Comparison of ENCODE assay signal across 1 cellular context in genomic region chr7:56063882-56064625, GRCh38.
TF ChIP-seq lines count a peak whose summit lies in the region.

TSS of gene SUMF2 (plus strand) at chr7:56064286. CDS start at chr7:56064312, 26 bp downstream.

TF ChIP-seq in GM12878, 131 proteins besides CTCF, POLR2A, EP300 and RAD21 (continued from another document and continues in another):
- TF ChIP-seq, protein P1, sequence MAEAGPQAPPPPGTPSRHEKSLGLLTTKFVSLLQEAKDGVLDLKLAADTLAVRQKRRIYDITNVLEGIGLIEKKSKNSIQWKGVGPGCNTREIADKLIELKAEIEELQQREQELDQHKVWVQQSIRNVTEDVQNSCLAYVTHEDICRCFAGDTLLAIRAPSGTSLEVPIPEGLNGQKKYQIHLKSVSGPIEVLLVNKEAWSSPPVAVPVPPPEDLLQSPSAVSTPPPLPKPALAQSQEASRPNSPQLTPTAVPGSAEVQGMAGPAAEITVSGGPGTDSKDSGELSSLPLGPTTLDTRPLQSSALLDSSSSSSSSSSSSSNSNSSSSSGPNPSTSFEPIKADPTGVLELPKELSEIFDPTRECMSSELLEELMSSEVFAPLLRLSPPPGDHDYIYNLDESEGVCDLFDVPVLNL (IDR thresholded peaks at IDR 0.05; ENCODE audit: low read depth, low read length), result no peak
- TF ChIP-seq BCL11A (IDR thresholded peaks at IDR 0.05; ENCODE audit: low read depth, low read length) (no peak), LARP7 (IDR thresholded peaks at IDR 0.05) (peak; percentile 64; the same call in 1 of the 2 replicates), ETV6 (conservative IDR thresholded peaks at IDR 0.05 in 1 of 2, IDR thresholded peaks at IDR 0.05 in 1 of 2; ENCODE audit: borderline replicate concordance in 1 of 2, low read depth in 1 of 2) (no peak), PKNOX1 (IDR thresholded peaks at IDR 0.05) (no peak), ZBED1 (IDR thresholded peaks at IDR 0.05; ENCODE audit: borderline replicate concordance) (no peak), POU2F2 (IDR thresholded peaks at IDR 0.05; ENCODE audit: borderline replicate concordance, low read depth, low read length) (peak; percentile 75; the same call in 1 of the 3 replicates), RFX5 (IDR thresholded peaks at IDR 0.05; ENCODE audit: low read depth, low read length) (no peak), DPF2 (IDR thresholded peaks at IDR 0.05) (peak; percentile 27; the same call in 1 of the 2 replicates), BHLHE40 (IDR thresholded peaks at IDR 0.05; ENCODE audit: borderline replicate concordance in 1 of 2, low read depth in 2 of 2, low read length in 1 of 2) (peak in 1 of 2 experiments; percentile 65; a peak in 1 of 4 replicates), IRF5 (IDR thresholded peaks at IDR 0.05; ENCODE audit: borderline replicate concordance) (no peak), BACH1 (IDR thresholded peaks at IDR 0.05; ENCODE audit: borderline replicate concordance) (peak; percentile 88), ZNF592 (IDR thresholded peaks at IDR 0.05) (no peak), JUNB (IDR thresholded peaks at IDR 0.05) (no peak), ZBTB40 (IDR thresholded peaks at IDR 0.05; ENCODE audit: borderline replicate concordance) (no peak), KLF5 (IDR thresholded peaks at IDR 0.05; ENCODE audit: partially characterized antibody) (no peak), SPI1 (IDR thresholded peaks at IDR 0.05; ENCODE audit: borderline replicate concordance, insufficient read depth, low read depth, low read length) (no peak), HDAC6 (IDR thresholded peaks at IDR 0.05; ENCODE audit: unreplicated experiment) (no peak), NR2C1 (IDR thresholded peaks at IDR 0.05) (no peak), ZSCAN29 (IDR thresholded peaks at IDR 0.05) (no peak), IRF4 (IDR thresholded peaks at IDR 0.05; ENCODE audit: low read depth, low read length) (no peak), POLR2AphosphoS5 (IDR thresholded peaks at IDR 0.05; ENCODE audit: low read length) (peak; percentile 91), HSF1 (IDR thresholded peaks at IDR 0.05; ENCODE audit: low read depth, low read length) (no peak), HCFC1 (IDR thresholded peaks at IDR 0.05; ENCODE audit: low read length) (peak; percentile 48), ZNF24 (IDR thresholded peaks at IDR 0.05) (no peak), PAX5 (IDR thresholded peaks at IDR 0.05; ENCODE audit: borderline replicate concordance, low read depth, low read length) (peak; percentile 73; the same call in 1 of the 2 replicates), GABPA (IDR thresholded peaks at IDR 0.05; ENCODE audit: low read depth) (no peak), PML (IDR thresholded peaks at IDR 0.05; ENCODE audit: low read length) (peak; percentile 90), ZNF217 (IDR thresholded peaks at IDR 0.05) (no peak), MEF2B (IDR thresholded peaks at IDR 0.05; ENCODE audit: partially characterized antibody, poor library complexity, severe bottlenecking) (no peak), ZZZ3 (IDR thresholded peaks at IDR 0.05; ENCODE audit: control insufficient read depth, insufficient read length, low read depth) (no peak), TAF1 (IDR thresholded peaks at IDR 0.05; ENCODE audit: borderline replicate concordance, low read depth, low read length) (peak; percentile 59; the same call in 1 of the 2 replicates), MTA3 (IDR thresholded peaks at IDR 0.05; ENCODE audit: borderline replicate concordance, low read length) (peak; percentile 84; the same call in 1 of the 2 replicates), SREBF1 (IDR thresholded peaks at IDR 0.05; ENCODE audit: low read length) (no peak), CBX3 (IDR thresholded peaks at IDR 0.05; ENCODE audit: borderline replicate concordance, low read depth) (no peak), FOXK2 (IDR thresholded peaks at IDR 0.05) (no peak), TCF7 (IDR thresholded peaks at IDR 0.05; ENCODE audit: borderline replicate concordance) (no peak), YY1 (IDR thresholded peaks at IDR 0.05; ENCODE audit: low read depth, low read length) (peak; percentile 76), CEBPB (IDR thresholded peaks at IDR 0.05; ENCODE audit: borderline replicate concordance in 1 of 2, low read depth in 2 of 2, low read length in 2 of 2) (peak in 1 of 2 experiments; percentile 43; a peak in 2 of 4 replicates), POLR2AphosphoS2 (IDR thresholded peaks at IDR 0.05; ENCODE audit: low read depth, low read length) (peak; percentile 94)
- TF ChIP-seq, protein P2, sequence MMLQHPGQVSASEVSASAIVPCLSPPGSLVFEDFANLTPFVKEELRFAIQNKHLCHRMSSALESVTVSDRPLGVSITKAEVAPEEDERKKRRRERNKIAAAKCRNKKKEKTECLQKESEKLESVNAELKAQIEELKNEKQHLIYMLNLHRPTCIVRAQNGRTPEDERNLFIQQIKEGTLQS (IDR thresholded peaks at IDR 0.05; ENCODE audit: borderline replicate concordance, extremely low read depth, low read depth, low read length), result peak; percentile 13; the same call in 1 of the 2 replicates
- TF ChIP-seq, protein P3, sequence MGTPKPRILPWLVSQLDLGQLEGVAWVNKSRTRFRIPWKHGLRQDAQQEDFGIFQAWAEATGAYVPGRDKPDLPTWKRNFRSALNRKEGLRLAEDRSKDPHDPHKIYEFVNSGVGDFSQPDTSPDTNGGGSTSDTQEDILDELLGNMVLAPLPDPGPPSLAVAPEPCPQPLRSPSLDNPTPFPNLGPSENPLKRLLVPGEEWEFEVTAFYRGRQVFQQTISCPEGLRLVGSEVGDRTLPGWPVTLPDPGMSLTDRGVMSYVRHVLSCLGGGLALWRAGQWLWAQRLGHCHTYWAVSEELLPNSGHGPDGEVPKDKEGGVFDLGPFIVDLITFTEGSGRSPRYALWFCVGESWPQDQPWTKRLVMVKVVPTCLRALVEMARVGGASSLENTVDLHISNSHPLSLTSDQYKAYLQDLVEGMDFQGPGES (IDR thresholded peaks at IDR 0.05), result no peak
- TF ChIP-seq, protein P4, sequence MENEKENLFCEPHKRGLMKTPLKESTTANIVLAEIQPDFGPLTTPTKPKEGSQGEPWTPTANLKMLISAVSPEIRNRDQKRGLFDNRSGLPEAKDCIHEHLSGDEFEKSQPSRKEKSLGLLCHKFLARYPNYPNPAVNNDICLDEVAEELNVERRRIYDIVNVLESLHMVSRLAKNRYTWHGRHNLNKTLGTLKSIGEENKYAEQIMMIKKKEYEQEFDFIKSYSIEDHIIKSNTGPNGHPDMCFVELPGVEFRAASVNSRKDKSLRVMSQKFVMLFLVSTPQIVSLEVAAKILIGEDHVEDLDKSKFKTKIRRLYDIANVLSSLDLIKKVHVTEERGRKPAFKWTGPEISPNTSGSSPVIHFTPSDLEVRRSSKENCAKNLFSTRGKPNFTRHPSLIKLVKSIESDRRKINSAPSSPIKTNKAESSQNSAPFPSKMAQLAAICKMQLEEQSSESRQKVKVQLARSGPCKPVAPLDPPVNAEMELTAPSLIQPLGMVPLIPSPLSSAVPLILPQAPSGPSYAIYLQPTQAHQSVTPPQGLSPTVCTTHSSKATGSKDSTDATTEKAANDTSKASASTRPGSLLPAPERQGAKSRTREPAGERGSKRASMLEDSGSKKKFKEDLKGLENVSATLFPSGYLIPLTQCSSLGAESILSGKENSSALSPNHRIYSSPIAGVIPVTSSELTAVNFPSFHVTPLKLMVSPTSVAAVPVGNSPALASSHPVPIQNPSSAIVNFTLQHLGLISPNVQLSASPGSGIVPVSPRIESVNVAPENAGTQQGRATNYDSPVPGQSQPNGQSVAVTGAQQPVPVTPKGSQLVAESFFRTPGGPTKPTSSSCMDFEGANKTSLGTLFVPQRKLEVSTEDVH (IDR thresholded peaks at IDR 0.05; ENCODE audit: low read depth, partially characterized antibody), result peak; percentile 36
